ENCODE assay signal across 21 cellular contexts in genomic region chr6:93087606-93088005, GRCh38.
"Had no signal": no experiment of that assay in that cellular context is flagged by ENCODE, and none has a peak within 500 bp of the region (broad histone marks: within the 10 kb centered on the region; RNA-seq: fewer than 3 reads in every experiment).

No MANE protein-coding gene starts in this region.

- H3K27me3 ChIP-seq: foreskin keratinocyte, right lobe of liver, spleen, tibial artery, upper lobe of left lung, vagina had no signal

- H3K36me3 ChIP-seq: left ventricle myocardium inferior, lower lobe of right lung, right lobe of liver, spleen, tibial artery, upper lobe of left lung, vagina had no signal

- ATAC-seq: effector memory CD8-positive, alpha-beta T cell; foreskin keratinocyte; left cardiac atrium; lower lobe of right lung; natural killer cell treated with Interleukin-12 subunit alpha and Interleukin-12 subunit beta and Interleukin-15 and Interleukin-18, amount 100 ng/mL, for 72 hours; psoas muscle; right lobe of liver; stimulated activated memory B cell treated with anti-CD40 and anti-IgM and Interleukin-4, amounts not matched to agents 10 μg/mL and 1 μg/mL and 100 μg/mL, for 72 hours had no signal

- H3K9me3 ChIP-seq: left ventricle myocardium inferior, lower lobe of right lung, psoas muscle, right lobe of liver, spleen, tibial artery, upper lobe of left lung, vagina had no signal

- H3K27ac ChIP-seq: epithelial cell of prostate, foreskin keratinocyte, lower lobe of right lung, psoas muscle, right lobe of liver, spleen, tibial artery, upper lobe of left lung, vagina had no signal

- DNase-seq: effector memory CD8-positive, alpha-beta T cell; foreskin keratinocyte; kidney; left cardiac atrium; left ventricle myocardium inferior; lower lobe of right lung; midbrain; occipital lobe; psoas muscle; retina; right lobe of liver; spleen; stimulated activated CD4-positive, alpha-beta T cell treated with anti-CD3 and anti-CD28 coated beads, Interleukin-15, amount 100 ng/mL, for 24 hours; stimulated activated CD4-positive, alpha-beta T cell treated with anti-CD3 and anti-CD28 coated beads, Interleukin-1b, Interleukin-23, amount 100 ng/mL, for 48 hours; stimulated activated CD4-positive, alpha-beta T cell treated with anti-CD3 and anti-CD28 coated beads, Interleukin-4, amount 100 ng/mL, for 24 hours; tibial artery; upper lobe of left lung had no signal

- H3K4me3 ChIP-seq: lower lobe of right lung, psoas muscle, right lobe of liver, spleen, tibial artery, upper lobe of left lung, vagina had no signal

- H3K4me1 ChIP-seq: foreskin keratinocyte, left ventricle myocardium inferior, lower lobe of right lung, psoas muscle, right lobe of liver, spleen, tibial artery, upper lobe of left lung, vagina had no signal
